In genomic region chr9:134088064-134088725, GRCh38 we compare ENCODE assay signal across 17 cellular contexts.
"Had no signal": no experiment of that assay in that cellular context is flagged by ENCODE, and none has a peak within 500 bp of the region (broad histone marks: within the 10 kb centered on the region; RNA-seq: fewer than 3 reads in every experiment).

No MANE protein-coding gene starts in this region.

- H3K27ac ChIP-seq: body of pancreas, colonic mucosa, ovary, right lobe of liver, testis had no signal

- H3K4me1 ChIP-seq: body of pancreas, colonic mucosa, right lobe of liver, testis had no signal

- DNase-seq: activated B cell treated with CpG ODN at 0.5 μM for 24 hours; activated CD4-positive, alpha-beta T cell treated with anti-CD3 and anti-CD28 coated beads for 48 hours; activated CD8-positive, alpha-beta T cell treated with anti-CD3 and anti-CD28 coated beads for 36 hours; activated effector memory CD4-positive, alpha-beta T cell treated with anti-CD3 and anti-CD28 coated beads, Interleukin-2, amount 50 U/mL, for 16 hours; activated T-cell treated with anti-CD3 and anti-CD28 coated beads, Interleukin-2, amount 50 U/mL, for 4 hours; amniotic stem cell; body of pancreas; central memory CD4-positive, alpha-beta T cell; colonic mucosa; hippocampal formation; left ventricle myocardium superior; mesendoderm; ovary; right lobe of liver; T-helper 2 cell; testis had no signal

- H3K9me3 ChIP-seq: body of pancreas, colonic mucosa, ovary, right lobe of liver, testis had no signal

- ATAC-seq: activated CD8-positive, alpha-beta T cell treated with anti-CD3 and anti-CD28 coated beads for 36 hours; activated naive CD4-positive, alpha-beta T cell treated with anti-CD3 and anti-CD28 coated beads, Interleukin-2, amount 50 U/mL, for 72 hours; activated T-cell treated with anti-CD3 and anti-CD28 coated beads, Interleukin-2, amount 50 U/mL, for 4 hours; body of pancreas; left ventricle myocardium superior had no signal

- H3K36me3 ChIP-seq: colonic mucosa, ovary, right lobe of liver had no signal

- H3K4me3 ChIP-seq: body of pancreas, colonic mucosa, ovary, right lobe of liver, testis had no signal

- H3K27me3 ChIP-seq: body of pancreas, colonic mucosa, ovary, right lobe of liver, testis had no signal
